ENCODE assay signal across 13 cellular contexts in genomic region chr1:221366495-221367095, GRCh38.
"Had no signal": no experiment of that assay in that cellular context is flagged by ENCODE, and none has a peak within 500 bp of the region (broad histone marks: within the 10 kb centered on the region; RNA-seq: fewer than 3 reads in every experiment).

No MANE protein-coding gene starts in this region.

- H3K4me1 Mint-ChIP-seq: activated naive CD8-positive, alpha-beta T cell treated with anti-CD3 and anti-CD28 coated beads, Interleukin-2, amount 50 U/mL, for 24 hours had no signal

- H3K4me3 ChIP-seq: colonic mucosa, pancreas, skin epidermis had no signal

- H3K27ac Mint-ChIP-seq: activated CD8-positive, alpha-beta T cell treated with anti-CD3 and anti-CD28 coated beads, Interleukin-2, amount 10 ng/mL, durations not matched to agents 7 days and 5 days; activated naive CD8-positive, alpha-beta T cell treated with anti-CD3 and anti-CD28 coated beads, Interleukin-2, amount 50 U/mL, for 24 hours had no signal

- H3K4me1 ChIP-seq: colonic mucosa, pancreas had no signal

- H3K9me3 Mint-ChIP-seq: activated naive CD8-positive, alpha-beta T cell treated with anti-CD3 and anti-CD28 coated beads, Interleukin-2, amount 50 U/mL, for 24 hours had no signal

- DNase-seq: activated CD4-positive, alpha-beta T cell treated with anti-CD3 and anti-CD28 coated beads for 48 hours; activated CD8-positive, alpha-beta memory T cell treated with anti-CD3 and anti-CD28 coated beads, Interleukin-2, amount 50 U/mL, for 48 hours; activated CD8-positive, alpha-beta T cell treated with anti-CD3 and anti-CD28 coated beads, Interleukin-2, amount 10 ng/mL, durations not matched to agents 7 days and 5 days; activated naive CD4-positive, alpha-beta T cell; activated naive CD8-positive, alpha-beta T cell treated with anti-CD3 and anti-CD28 coated beads, Interleukin-2, amount 50 U/mL, for 24 hours; colonic mucosa; effector memory CD4-positive, alpha-beta T cell; hypothalamus; pancreas; T-helper 1 cell; WERI-Rb-1 had no signal

- H3K36me3 ChIP-seq: colonic mucosa, pancreas, WERI-Rb-1 had no signal

- H3K4me3 Mint-ChIP-seq: activated CD8-positive, alpha-beta T cell treated with anti-CD3 and anti-CD28 coated beads, Interleukin-2, amount 10 ng/mL, durations not matched to agents 7 days and 5 days; activated naive CD8-positive, alpha-beta T cell treated with anti-CD3 and anti-CD28 coated beads, Interleukin-2, amount 50 U/mL, for 24 hours had no signal

- H3K27ac ChIP-seq: colonic mucosa, epithelial cell of prostate, pancreas, skin epidermis, WERI-Rb-1 had no signal

- H3K27me3 ChIP-seq: colonic mucosa, pancreas had no signal

- H3K9me3 ChIP-seq: colonic mucosa, pancreas had no signal
